In genomic region chr3:47991341-47991740, GRCh38 we compare ENCODE assay signal across 30 cellular contexts.
"Had no signal": no experiment of that assay in that cellular context is flagged by ENCODE, and none has a peak within 500 bp of the region (broad histone marks: within the 10 kb centered on the region; RNA-seq: fewer than 3 reads in every experiment).

No MANE protein-coding gene starts in this region.

- H3K9ac ChIP-seq: neural progenitor cell, parathyroid adenoma had no signal

- H3K4me1 ChIP-seq: parathyroid adenoma, right lobe of liver had no signal

- H3K4me3 ChIP-seq: neural progenitor cell, ovary, psoas muscle, right lobe of liver, sigmoid colon, skin epidermis, smooth muscle cell, spleen, suprapubic skin, testis, tibial artery, transverse colon, upper lobe of right lung, uterus had no signal

- DNase-seq: naive thymus-derived CD8-positive, alpha-beta T cell; occipital lobe; ovary; posterior cingulate gyrus; psoas muscle; right cardiac atrium; right lobe of liver; sigmoid colon; spleen; stimulated activated CD4-positive, alpha-beta T cell treated with anti-CD3 and anti-CD28 coated beads, Interleukin-12 subunit alpha, Interleukin-12 subunit beta, amount 100 ng/mL, for 4 hours; stimulated activated CD4-positive, alpha-beta T cell treated with anti-CD3 and anti-CD28 coated beads, Interleukin-1b, Interleukin-23, amount 100 ng/mL, for 48 hours; stimulated activated CD4-positive, alpha-beta T cell treated with anti-CD3 and anti-CD28 coated beads, Interleukin-4, amount 100 ng/mL, for 1 hour; stimulated activated CD4-positive, alpha-beta T cell treated with anti-CD3 and anti-CD28 coated beads, Interleukin-4, amount 100 ng/mL, for 4 hours; stimulated activated CD8-positive, alpha-beta memory T cell treated with anti-CD3 and anti-CD28 coated beads, Interleukin-4, amount 100 ng/mL, for 48 hours; stimulated activated naive CD4-positive, alpha-beta T cell; stimulated activated naive CD8-positive, alpha-beta T cell treated with anti-CD3 and anti-CD28 coated beads, Interleukin-15, amount 100 ng/mL, for 72 hours; stimulated activated naive CD8-positive, alpha-beta T cell treated with anti-CD3 and anti-CD28 coated beads, Interleukin-15, Interleukin-2, amounts not matched to agents 100 U/mL and 50 U/mL, for 24 hours; substantia nigra; testis; tibial artery; transverse colon; upper lobe of right lung; uterus had no signal

- ATAC-seq: naive thymus-derived CD8-positive, alpha-beta T cell; natural killer cell treated with Interleukin-12 subunit alpha and Interleukin-12 subunit beta and Interleukin-15 and Interleukin-18, amount 100 ng/mL, for 72 hours; psoas muscle; right cardiac atrium; right lobe of liver; stimulated activated memory B cell treated with anti-CD40 and anti-IgM and Interleukin-4, amounts not matched to agents 10 μg/mL and 1 μg/mL and 100 μg/mL, for 72 hours; stimulated activated naive CD8-positive, alpha-beta T cell treated with anti-CD3 and anti-CD28 coated beads, Interleukin-15, amount 100 ng/mL, for 72 hours; stimulated activated naive CD8-positive, alpha-beta T cell treated with anti-CD3 and anti-CD28 coated beads, Interleukin-15, Interleukin-2, amounts not matched to agents 100 U/mL and 50 U/mL, for 24 hours; upper lobe of right lung had no signal

- H3K4me2 ChIP-seq: neural progenitor cell, smooth muscle cell had no signal

- H3K27ac ChIP-seq: neural progenitor cell, ovary, parathyroid adenoma, right lobe of liver, sigmoid colon, skin epidermis, spleen, suprapubic skin, testis, tibial artery, transverse colon, upper lobe of right lung, uterus had no signal

- H3K9me3 ChIP-seq: ovary, psoas muscle, right lobe of liver, sigmoid colon, spleen, suprapubic skin, testis, tibial artery, transverse colon, upper lobe of right lung, uterus had no signal

- H3K27me3 ChIP-seq: neural progenitor cell, ovary, right lobe of liver, sigmoid colon, spleen, suprapubic skin, testis, tibial artery, transverse colon, upper lobe of right lung, uterus had no signal

- H3K36me3 ChIP-seq: neural progenitor cell, ovary, transverse colon, uterus had no signal
